27 cellular contexts compared by ENCODE assay signal in genomic region chr3:160187288-160187687, GRCh38. TPM values are rescaled to one million over a fixed set of nuclear protein-coding genes. Genes with fewer than 3 reads are reported as not detected.
"Had no signal": no experiment of that assay in that cellular context is flagged by ENCODE, and none has a peak within 500 bp of the region (broad histone marks: within the 10 kb centered on the region; RNA-seq: fewer than 3 reads in every experiment).

No MANE protein-coding gene starts in this region.

- H3K4me2 ChIP-seq: SK-N-SH had no signal

- H3K36me3 ChIP-seq: SJCRH30 had no signal

- H3K4me1 ChIP-seq: SJCRH30 had no signal

- H3K9me2 ChIP-seq: SK-N-SH had no signal

- DNase-seq: activated CD4-positive, alpha-beta memory T cell treated with anti-CD3 and anti-CD28 coated beads for 36 hours; activated CD4-positive, alpha-beta T cell treated with anti-CD3 and anti-CD28 coated beads for 4 hours; activated CD4-positive, alpha-beta T cell treated with anti-CD3 and anti-CD28 coated beads, Interleukin-2, amount 50 U/mL, for 1 hour; activated CD8-positive, alpha-beta memory T cell treated with anti-CD3 and anti-CD28 coated beads, Interleukin-2, amount 50 U/mL, for 4 hours; activated effector memory CD4-positive, alpha-beta T cell treated with Interleukin-2 at 50 U/mL for 16 hours; activated naive CD4-positive, alpha-beta T cell treated with anti-CD3 and anti-CD28 coated beads, Interleukin-2, amount 10 ng/mL, durations not matched to agents 7 days and 5 days; activated naive CD8-positive, alpha-beta T cell treated with anti-CD3 and anti-CD28 coated beads, Interleukin-2, amount 50 U/mL, for 24 hours; activated T-cell treated with anti-CD3 and anti-CD28 coated beads for 4 hours; activated T-cell treated with anti-CD3 and anti-CD28 coated beads, Interleukin-2, amount 50 U/mL, for 4 hours; anterior cingulate cortex; caudate nucleus; NCI-H1105; NCI-H1417 treated with DMSO at 0.1 percent for 48 hours; NCI-H187 treated with DMSO at 0.1 percent for 48 hours; NCI-H2081; NCI-H2171 treated with DMSO at 0.1 percent for 48 hours; NCI-H2227 treated with DMSO at 0.1 percent for 48 hours; NCI-H446; NCI-H510A treated with DMSO at 0.1 percent for 48 hours; NCI-H526 treated with DMSO at 0.1 percent for 48 hours; NCI-H774; SHP77; SJCRH30; SK-N-SH had no signal

- H3K27me3 ChIP-seq: SJCRH30 had no signal

- H3K9me3 ChIP-seq: SJCRH30, SK-N-SH had no signal

- FAIRE-seq: bronchial epithelial cell, TTC549 had no signal

- H3K9ac ChIP-seq: SK-N-SH had no signal

- ATAC-seq: activated naive CD8-positive, alpha-beta T cell treated with anti-CD3 and anti-CD28 coated beads, Interleukin-2, amount 50 U/mL, for 24 hours; activated T-cell treated with anti-CD3 and anti-CD28 coated beads, Interleukin-2, amount 50 U/mL, for 4 hours; Panc1 had no signal

- H3K27ac ChIP-seq: SJCRH30 had no signal

- H3K4me3 ChIP-seq: SJCRH30 had no signal

RNA-seq across cellular contexts. Expression of gene C3orf80, which starts 37.9 kb away (rescaled TPM):
- total RNA-seq: activated CD4-positive, alpha-beta memory T cell treated with anti-CD3 and anti-CD28 coated beads for 36 hours; bronchial epithelial cell had no signal
- polyA plus RNA-seq: SK-N-SH had no signal
